11 cellular contexts compared by ENCODE assay signal in the genomic region with DNA sequence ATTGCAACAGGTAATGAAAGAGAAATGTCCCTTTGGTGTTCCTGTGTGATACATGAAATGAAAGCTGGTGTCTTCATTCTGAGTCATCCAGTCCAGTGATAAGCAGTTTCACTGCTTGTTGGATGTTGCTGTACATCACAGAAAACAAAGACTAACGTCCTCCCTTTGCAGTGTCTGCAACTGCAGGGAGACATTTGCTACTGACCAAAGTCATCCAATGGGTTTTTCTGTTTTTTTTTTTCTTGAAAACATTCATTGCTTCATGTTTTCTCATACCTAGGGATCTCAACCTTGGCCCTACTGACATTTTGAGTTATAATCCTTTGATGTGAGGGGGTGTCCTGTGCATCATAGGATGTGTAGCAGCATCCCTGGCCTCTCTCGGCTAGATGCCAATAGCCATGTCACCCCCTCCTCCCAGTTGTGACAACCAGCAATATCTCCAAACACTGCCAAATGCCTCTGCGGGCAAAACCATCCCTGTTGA.
DNase-seq lines count a peak whose midpoint lies in the region; ATAC-seq and TF ChIP-seq lines count a peak whose summit lies in the region.
"Had no signal": no experiment of that assay in that cellular context is flagged by ENCODE, and none has a peak within 500 bp of the region (broad histone marks: within the 10 kb centered on the region; RNA-seq: fewer than 3 reads in every experiment).

No MANE protein-coding gene starts in this region.

- H4K20me1 ChIP-seq in hepatocyte (ENCODE audit: insufficient read depth, poor library complexity, severe bottlenecking) = no peaks in the 10 kb centered on the region

- H3K27me3 Mint-ChIP-seq in activated CD4-positive, alpha-beta memory T cell treated with anti-CD3 and anti-CD28 coated beads for 36 hours = no peaks in the 10 kb centered on the region
- no peaks in the 10 kb centered on the region for H3K27me3 Mint-ChIP-seq in CD4-positive, alpha-beta memory T cell
- H3K27me3 Mint-ChIP-seq: activated B cell treated with CpG ODN at 0.5 μM for 24 hours had no signal

- peaks cover 3% of the 10 kb centered on the region for H3K36me3 Mint-ChIP-seq in activated CD4-positive, alpha-beta memory T cell treated with anti-CD3 and anti-CD28 coated beads for 36 hours
- H3K36me3 Mint-ChIP-seq in CD4-positive, alpha-beta memory T cell = peaks cover 5 to 11% of the 10 kb centered on the region in 2 donors

- H3K27ac Mint-ChIP-seq in activated CD4-positive, alpha-beta memory T cell treated with anti-CD3 and anti-CD28 coated beads for 36 hours = no peak overlapping the region
- H3K27ac Mint-ChIP-seq in CD4-positive, alpha-beta memory T cell = no peak overlapping the region
- H3K27ac Mint-ChIP-seq: activated B cell treated with CpG ODN at 0.5 μM for 24 hours had no signal

- peak overlapping the region; percentile 17 for H3K27ac ChIP-seq in hepatocyte
- H3K27ac ChIP-seq in CD4-positive, alpha-beta memory T cell (ENCODE audit: low read depth, low read length) = no peak overlapping the region
- no peak overlapping the region for H3K27ac ChIP-seq in esophagus squamous epithelium
- H3K27ac ChIP-seq: skin epidermis had no signal

- H3K36me3 ChIP-seq in hepatocyte (replicated peaks; ENCODE audit: insufficient read depth, low read depth) (no peaks in the 10 kb centered on the region), esophagus squamous epithelium (peaks cover 0 to 6% (median 0%) of the 10 kb centered on the region in 3 donors)
- H3K36me3 ChIP-seq in CD4-positive, alpha-beta memory T cell (ENCODE audit: insufficient read depth, low read length) = no peaks in the 10 kb centered on the region

- no peak overlapping the region for H3K4me2 ChIP-seq in hepatocyte

- H3K9me3 ChIP-seq in hepatocyte (ENCODE audit: low read depth) (no peaks in the 10 kb centered on the region), esophagus squamous epithelium (no peaks in the 10 kb centered on the region)
- no peaks in the 10 kb centered on the region for H3K9me3 ChIP-seq in CD4-positive, alpha-beta memory T cell (ENCODE audit: control insufficient read depth in 1 of 2, low read length in 2 of 2)

- DNase-seq in hepatocyte (ENCODE audit: low spot score) (no peak), esophagus squamous epithelium (lab: John Stamatoyannopoulos, UW) (no peak), D341Med (ENCODE audit: low spot score) (no peak)
- no peak for DNase-seq in activated CD4-positive, alpha-beta memory T cell treated with anti-CD3 and anti-CD28 coated beads for 36 hours
- DNase-seq in CD4-positive, alpha-beta memory T cell = no peak
- DNase-seq: activated B cell treated with CpG ODN at 0.5 μM for 24 hours, NCI-H187 had no signal

- H3K4me3 ChIP-seq in hepatocyte (no peak overlapping the region), esophagus squamous epithelium (no peak overlapping the region)
- no peak overlapping the region for H3K4me3 ChIP-seq in CD4-positive, alpha-beta memory T cell (ENCODE audit: low read length in 2 of 2)
- H3K4me3 ChIP-seq: skin epidermis had no signal

- 78% methylated on average over 3 of the region's 3 CpGs for WGBS in hepatocyte (ENCODE audit: low lambda C conversion rate, missing lambda C conversion rate)
- 52 to 83% methylated on average over 2 to 3 of the region's 3 CpGs for WGBS in esophagus squamous epithelium, 2 donors

- H3K9me2 ChIP-seq in hepatocyte (replicated peaks; ENCODE audit: insufficient read depth) = no peaks in the 10 kb centered on the region

- TF ChIP-seq POLR2A in esophagus squamous epithelium (IDR thresholded peaks at IDR 0.05) = no peak

- intact Hi-C loops in activated CD4-positive, alpha-beta memory T cell treated with anti-CD3 and anti-CD28 coated beads for 36 hours (cut with micrococcal nuclease) = no loop called here
- intact Hi-C loops in CD4-positive, alpha-beta memory T cell (cut with micrococcal nuclease) = no loop called here
- intact Hi-C loops in esophagus squamous epithelium (cut with DNase I) = no loop called here

- ATAC-seq in GM18520 (IDR thresholded peaks at IDR 0.05; ENCODE audit: unreplicated experiment) (peak; percentile 95), GM21528 (IDR thresholded peaks at IDR 0.05; ENCODE audit: low FRiP score, unreplicated experiment) (peak; percentile 96), HG03354 (IDR thresholded peaks at IDR 0.05; ENCODE audit: poor library complexity, severe bottlenecking, unreplicated experiment) (peak; percentile 99)

- H3K9me3 Mint-ChIP-seq in activated CD4-positive, alpha-beta memory T cell treated with anti-CD3 and anti-CD28 coated beads for 36 hours = no peaks in the 10 kb centered on the region
- no peaks in the 10 kb centered on the region for H3K9me3 Mint-ChIP-seq in CD4-positive, alpha-beta memory T cell
- H3K9me3 Mint-ChIP-seq: activated B cell treated with CpG ODN at 0.5 μM for 24 hours had no signal

- POLR2A ChIA-PET in activated CD4-positive, alpha-beta memory T cell treated with anti-CD3 and anti-CD28 coated beads for 36 hours (lab: Charles Lee) = no interaction called here
- POLR2A ChIA-PET in CD4-positive, alpha-beta memory T cell (lab: Charles Lee; ENCODE audit: partially characterized antibody) = no interaction called here

- CTCF ChIA-PET in activated CD4-positive, alpha-beta memory T cell treated with anti-CD3 and anti-CD28 coated beads for 36 hours (lab: Charles Lee) = no interaction called here
- CTCF ChIA-PET in CD4-positive, alpha-beta memory T cell (lab: Charles Lee; ENCODE audit: partially characterized antibody) = no interaction called here

- no peak overlapping the region for H3K4me3 Mint-ChIP-seq in activated CD4-positive, alpha-beta memory T cell treated with anti-CD3 and anti-CD28 coated beads for 36 hours
- H3K4me3 Mint-ChIP-seq in CD4-positive, alpha-beta memory T cell = no peak overlapping the region
- H3K4me3 Mint-ChIP-seq: activated B cell treated with CpG ODN at 0.5 μM for 24 hours had no signal

- H3K4me1 Mint-ChIP-seq in activated CD4-positive, alpha-beta memory T cell treated with anti-CD3 and anti-CD28 coated beads for 36 hours (ENCODE audit: low read depth) = peaks cover 6% of the 10 kb centered on the region
- H3K4me1 Mint-ChIP-seq in CD4-positive, alpha-beta memory T cell = peaks cover 0 to 5% (median 2%) of the 10 kb centered on the region in 4 donors
- H3K4me1 Mint-ChIP-seq: activated B cell treated with CpG ODN at 0.5 μM for 24 hours had no signal

- peaks cover 14% of the 10 kb centered on the region for H3K4me1 ChIP-seq in hepatocyte (ENCODE audit: insufficient read depth)
- H3K4me1 ChIP-seq in CD4-positive, alpha-beta memory T cell (ENCODE audit: insufficient read depth, low read length) = no peaks in the 10 kb centered on the region
- H3K4me1 ChIP-seq in esophagus squamous epithelium = peaks cover 0 to 11% (median 4%) of the 10 kb centered on the region in 3 donors

- no peak overlapping the region for H2AFZ ChIP-seq in hepatocyte

- H3K27me3 ChIP-seq in hepatocyte (no peaks in the 10 kb centered on the region), esophagus squamous epithelium (no peaks in the 10 kb centered on the region)
- no peaks in the 10 kb centered on the region for H3K27me3 ChIP-seq in CD4-positive, alpha-beta memory T cell (ENCODE audit: insufficient read depth, low read length)

- TF ChIP-seq CTCF in hepatocyte (IDR thresholded peaks at IDR 0.05; ENCODE audit: poor library complexity) = no peak
- TF ChIP-seq CTCF in esophagus squamous epithelium (IDR thresholded peaks at IDR 0.05) = no peak

- no peaks in the 10 kb centered on the region for H3K79me2 ChIP-seq in hepatocyte
